In the genomic region with DNA sequence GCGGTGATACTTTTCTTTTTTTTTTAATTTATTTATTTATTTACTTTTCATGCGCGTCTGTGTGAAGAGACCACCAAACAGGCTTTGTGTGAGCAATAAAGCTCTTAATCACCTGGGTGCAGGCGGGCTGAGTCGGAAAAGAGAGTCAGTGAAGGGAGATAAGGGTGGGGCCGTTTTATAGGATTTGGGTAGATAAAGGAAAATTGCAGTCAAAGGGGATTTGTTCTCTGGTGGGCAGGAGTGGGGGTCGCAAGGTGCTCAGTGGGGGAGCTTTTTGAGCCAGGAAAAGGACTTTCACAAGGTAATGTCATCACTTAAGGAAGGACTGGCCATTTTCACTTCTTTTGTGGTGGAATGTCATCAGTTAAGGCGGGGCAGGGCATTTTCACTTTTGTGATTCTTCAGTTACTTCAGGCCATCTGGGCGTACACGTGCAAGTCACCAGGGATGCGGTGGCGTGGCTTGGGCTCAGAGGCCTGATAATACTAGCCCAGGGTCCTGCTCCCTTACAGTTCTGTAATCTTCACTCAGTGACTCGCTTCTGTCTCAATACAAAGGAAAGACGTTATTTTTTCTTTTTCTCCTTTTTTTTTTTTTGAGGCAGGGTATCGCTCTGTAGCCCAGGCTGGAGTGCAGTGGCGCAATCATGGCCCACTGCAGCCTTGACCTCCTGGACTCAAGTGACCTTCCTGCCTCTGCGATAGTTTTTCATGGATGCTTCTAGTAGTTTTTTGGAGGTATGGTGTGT, we compare ENCODE assay signal across 7 cellular contexts. TPM values are rescaled to one million over a fixed set of nuclear protein-coding genes. Genes with fewer than 3 reads are reported as not detected.
A peak's percentile ranks its signal among the peaks of the same experiment; 100 is the strongest.
DNase-seq lines count a peak whose midpoint lies in the region; ATAC-seq and TF ChIP-seq lines count a peak whose summit lies in the region.
"Not testable (repeated sequence)": the region's sequence is repeated elsewhere in the genome, so short reads cannot be mapped to it uniquely, and the experiment has no call there.

No MANE protein-coding gene starts in this region.

- peak overlapping the region; percentile 85; the same call in 1 of the 2 replicates for H3K9ac ChIP-seq in iPS-20b (ENCODE audit: low read depth, low read length)

- H3K9me3 ChIP-seq in iPS-20b (ENCODE audit: insufficient read depth, low read depth, low read length); neutrophil: not testable (repeated sequence)

- H3K4me3 Mint-ChIP-seq in activated CD8-positive, alpha-beta T cell treated with anti-CD3 and anti-CD28 coated beads, Interleukin-2, amount 10 ng/mL, durations not matched to agents 7 days and 5 days: peak overlapping the region; percentile 88
- H3K4me3 Mint-ChIP-seq in MCF 10A (ENCODE audit: unreplicated experiment): peak overlapping the region; percentile 99

- H3K27me3 Mint-ChIP-seq in activated CD8-positive, alpha-beta T cell treated with anti-CD3 and anti-CD28 coated beads, Interleukin-2, amount 10 ng/mL, durations not matched to agents 7 days and 5 days (ENCODE audit: low read depth); MCF 10A (ENCODE audit: insufficient read depth, unreplicated experiment): not testable (repeated sequence)

- not testable (repeated sequence) for DNase-seq in GM12864 (ENCODE audit: low read depth); activated CD8-positive, alpha-beta T cell treated with anti-CD3 and anti-CD28 coated beads, Interleukin-2, amount 10 ng/mL, durations not matched to agents 7 days and 5 days; MCF 10A (ENCODE audit: unreplicated experiment)
- DNase-seq in MV-4-11 (lab: John Stamatoyannopoulos, UW) (peak; percentile 87), SKM-1 treated with dmso at 0.1 percent for 144 hours (lab: John Stamatoyannopoulos, UW; ENCODE audit: unreplicated experiment) (peak; percentile 31)

- peak overlapping the region; percentile 16 for H3K27ac ChIP-seq in iPS-20b (ENCODE audit: low read length)
- peak overlapping the region; percentile 94 for H3K27ac ChIP-seq in neutrophil

- H3K9me3 Mint-ChIP-seq in activated CD8-positive, alpha-beta T cell treated with anti-CD3 and anti-CD28 coated beads, Interleukin-2, amount 10 ng/mL, durations not matched to agents 7 days and 5 days (ENCODE audit: insufficient read depth); MCF 10A (ENCODE audit: unreplicated experiment): not testable (repeated sequence)

- peaks cover 29% of the 10 kb centered on the region for H3K4me1 Mint-ChIP-seq in activated CD8-positive, alpha-beta T cell treated with anti-CD3 and anti-CD28 coated beads, Interleukin-2, amount 10 ng/mL, durations not matched to agents 7 days and 5 days (ENCODE audit: low read depth)
- peaks cover 20% of the 10 kb centered on the region for H3K4me1 Mint-ChIP-seq in MCF 10A (ENCODE audit: insufficient read depth, unreplicated experiment)

- H3K36me3 Mint-ChIP-seq in activated CD8-positive, alpha-beta T cell treated with anti-CD3 and anti-CD28 coated beads, Interleukin-2, amount 10 ng/mL, durations not matched to agents 7 days and 5 days (ENCODE audit: low read depth): peaks cover 19% of the 10 kb centered on the region
- peaks cover 35% of the 10 kb centered on the region for H3K36me3 Mint-ChIP-seq in MCF 10A (ENCODE audit: insufficient read depth, unreplicated experiment)

- H3K27me3 ChIP-seq in iPS-20b (ENCODE audit: insufficient read depth, low read length); neutrophil: not testable (repeated sequence)

- H3K36me3 ChIP-seq in iPS-20b (ENCODE audit: insufficient read depth, low read depth, low read length): peaks cover 21% of the 10 kb centered on the region
- H3K36me3 ChIP-seq in neutrophil: peaks cover 17% of the 10 kb centered on the region

- peak overlapping the region; percentile 43 for H3K4me3 ChIP-seq in GM12864 (ENCODE audit: low read depth, low read length)
- peak overlapping the region; percentile 86; the same call in 1 of the 2 replicates for H3K4me3 ChIP-seq in iPS-20b (ENCODE audit: low read length)
- H3K4me3 ChIP-seq in neutrophil (ENCODE audit: low read depth in 1 of 2, low read length in 1 of 2): peak overlapping the region; percentile 75 to 99

- BruUV-seq in MCF 10A (replicated peaks; lab: Mats Ljungman, UMichigan): not testable (repeated sequence)

- CTCF ChIA-PET in activated CD8-positive, alpha-beta T cell treated with anti-CD3 and anti-CD28 coated beads, Interleukin-2, amount 10 ng/mL, durations not matched to agents 7 days and 5 days (lab: Charles Lee): interaction anchor here (0.7 to 1.4 kb wide), 6 partner anchors 9 to 78 kb away, joined by 3 to 5 read pairs (median 3); a partner anchor contains a TSS
- CTCF ChIA-PET in MCF 10A (lab: Yijun Ruan, JAX): interaction anchor here (0.6 to 1.7 kb wide), 12 partner anchors 11 to 337 kb away, joined by 3 to 7 read pairs (median 4); no protein-coding TSS in a partner anchor

- intact Hi-C loops in MCF 10A (cut with micrococcal nuclease): not testable (repeated sequence)

- not testable (repeated sequence) for TF ChIP-seq CTCF in GM12864 (IDR thresholded peaks at IDR 0.05; ENCODE audit: low read depth, low read length, missing control alignments); MCF 10A (IDR thresholded peaks at IDR 0.05; ENCODE audit: unreplicated experiment); neutrophil (IDR thresholded peaks at IDR 0.05)

- POLR2A ChIA-PET in activated CD8-positive, alpha-beta T cell treated with anti-CD3 and anti-CD28 coated beads, Interleukin-2, amount 10 ng/mL, durations not matched to agents 7 days and 5 days (lab: Charles Lee): interaction anchor here (1.9 to 3.2 kb wide), 2 partner anchors 38 to 117 kb away, joined by 12 to 19 read pairs; a partner anchor contains a TSS
- POLR2A ChIA-PET in MCF 10A (lab: Yijun Ruan, JAX): interaction anchor here (0.7 to 4.0 kb wide), 26 partner anchors 8 to 662 kb away, joined by 3 to 48 read pairs (median 8); a partner anchor contains a TSS

- not testable (repeated sequence) for H3K4me1 ChIP-seq in iPS-20b (ENCODE audit: insufficient read depth, low read length)
- H3K4me1 ChIP-seq in neutrophil (ENCODE audit: control insufficient read depth in 1 of 2, insufficient read depth in 1 of 2, low read depth in 1 of 2, low read length in 1 of 2): peaks cover 18 to 25% of the 10 kb centered on the region in 2 experiments

- not testable (repeated sequence) for ATAC-seq in activated CD8-positive, alpha-beta T cell treated with anti-CD3 and anti-CD28 coated beads, Interleukin-2, amount 10 ng/mL, durations not matched to agents 7 days and 5 days

- H3K27ac Mint-ChIP-seq in activated CD8-positive, alpha-beta T cell treated with anti-CD3 and anti-CD28 coated beads, Interleukin-2, amount 10 ng/mL, durations not matched to agents 7 days and 5 days: peak overlapping the region; percentile 96
- peak overlapping the region; percentile 98 for H3K27ac Mint-ChIP-seq in MCF 10A (ENCODE audit: low read depth, unreplicated experiment)

RNA-seq across cellular contexts. Expression of a gene that starts 1.6 kb away (rescaled TPM):
- 10 to 100 TPM; 78.3 to 81.3 TPM for total RNA-seq in activated CD8-positive, alpha-beta T cell treated with anti-CD3 and anti-CD28 coated beads, Interleukin-2, amount 10 ng/mL, durations not matched to agents 7 days and 5 days
- 104 and 108 TPM in 2 replicates for total RNA-seq in MCF 10A (2022)

RNA-seq across cellular contexts. Expression of a gene that starts 20.7 kb away (rescaled TPM):
- 10 to 100 TPM; 31.9 to 32.0 TPM for total RNA-seq in activated CD8-positive, alpha-beta T cell treated with anti-CD3 and anti-CD28 coated beads, Interleukin-2, amount 10 ng/mL, durations not matched to agents 7 days and 5 days
- 0.16 and 0.49 TPM in 2 replicates for total RNA-seq in MCF 10A (2022)

RNA-seq across cellular contexts. Expression of a gene that starts 38.5 kb away (rescaled TPM):
- 10 to 100 TPM; 17.0 to 19.1 TPM for total RNA-seq in activated CD8-positive, alpha-beta T cell treated with anti-CD3 and anti-CD28 coated beads, Interleukin-2, amount 10 ng/mL, durations not matched to agents 7 days and 5 days
- 41.3 and 52.7 TPM in 2 replicates for total RNA-seq in MCF 10A (2022)

RNA-seq across cellular contexts. Expression of a gene that starts 47.5 kb away (rescaled TPM):
- total RNA-seq in activated CD8-positive, alpha-beta T cell treated with anti-CD3 and anti-CD28 coated beads, Interleukin-2, amount 10 ng/mL, durations not matched to agents 7 days and 5 days: 10 to 100 TPM; 60.8 to 70.7 TPM
- total RNA-seq in MCF 10A (2022): 157 and 168 TPM in 2 replicates

Comparison
In these comparisons a context has a peak if more than half of its experiments do, and no peak if none do; other contexts are left out.
1. RNA of a gene that starts 20.7 kb away (total RNA-seq): 31.9 to 32.0 TPM in activated CD8-positive, alpha-beta T cell treated with anti-CD3 and anti-CD28 coated beads, Interleukin-2, amount 10 ng/mL, durations not matched to agents 7 days and 5 days; 0.16 to 0.49 TPM in MCF 10A; every median in the first group is over 10 times any median in the second.
2. Peak in every context shown above with its lines, with median percentiles within 50 percentile points of each other: H3K4me3 ChIP-seq.